ENCODE assay signal across 1 cellular context in the genomic region with DNA sequence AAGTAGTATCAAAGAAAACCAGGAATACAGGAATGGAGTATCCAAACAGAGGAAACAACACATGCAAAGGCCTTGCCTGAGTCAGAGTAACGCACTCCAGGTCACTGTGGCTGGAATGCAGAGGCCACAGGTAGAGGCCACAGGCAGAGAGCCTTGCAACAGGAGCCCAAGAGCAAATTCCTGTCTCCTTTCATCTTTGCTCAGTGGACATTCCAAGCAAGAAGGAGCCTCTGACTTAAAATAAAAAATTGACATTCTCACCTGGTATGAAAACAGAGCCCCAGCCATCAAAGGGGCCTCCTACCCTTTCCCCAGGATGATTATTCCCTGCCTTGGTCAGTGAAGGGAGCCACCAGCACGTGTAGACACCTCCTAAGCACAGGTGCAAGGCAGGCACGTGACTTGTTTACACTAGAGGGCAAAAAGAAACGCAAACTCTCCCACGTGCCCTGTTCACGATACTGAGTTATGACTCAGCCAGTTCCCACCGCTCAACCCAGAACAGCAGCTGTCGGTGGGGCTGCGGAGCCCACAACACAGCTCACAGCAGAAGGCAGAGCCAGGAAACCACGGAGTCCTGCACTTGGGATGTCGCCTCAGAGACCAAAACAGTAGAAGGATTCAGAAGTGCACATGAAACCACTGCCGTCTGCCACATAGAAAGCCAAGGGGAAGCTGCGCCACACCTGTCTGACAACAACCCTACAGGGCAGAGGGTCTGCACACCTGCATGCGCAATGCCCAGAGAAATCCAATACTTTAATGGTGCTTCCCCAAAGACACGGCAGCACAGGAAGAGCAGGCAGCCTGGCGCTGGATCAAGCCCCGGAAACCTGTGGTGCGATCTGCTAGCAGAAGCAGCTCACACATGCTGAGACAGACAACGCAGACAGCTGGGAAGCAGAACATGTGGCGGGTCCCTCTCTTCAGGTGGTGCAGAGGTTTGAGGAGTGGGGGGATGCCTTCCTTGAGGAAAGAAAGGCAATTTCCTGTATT.
TF ChIP-seq lines count a peak whose summit lies in the region.

No MANE protein-coding gene starts in this region.

TF ChIP-seq in HepG2, 621 proteins besides CTCF, POLR2A, EP300 and RAD21 (continued from another document):
- TF ChIP-seq, protein P1, sequence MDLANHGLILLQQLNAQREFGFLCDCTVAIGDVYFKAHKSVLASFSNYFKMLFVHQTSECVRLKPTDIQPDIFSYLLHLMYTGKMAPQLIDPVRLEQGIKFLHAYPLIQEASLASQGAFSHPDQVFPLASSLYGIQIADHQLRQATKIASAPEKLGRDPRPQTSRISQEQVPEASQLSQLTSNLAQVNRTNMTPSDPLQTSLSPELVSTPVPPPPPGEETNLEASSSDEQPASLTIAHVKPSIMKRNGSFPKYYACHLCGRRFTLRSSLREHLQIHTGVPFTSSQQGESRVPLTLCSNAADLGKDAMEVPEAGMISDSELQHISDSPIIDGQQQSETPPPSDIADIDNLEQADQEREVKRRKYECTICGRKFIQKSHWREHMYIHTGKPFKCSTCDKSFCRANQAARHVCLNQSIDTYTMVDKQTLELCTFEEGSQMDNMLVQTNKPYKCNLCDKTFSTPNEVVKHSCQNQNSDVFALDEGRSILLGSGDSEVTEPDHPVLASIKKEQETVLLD (CRISPR knock-in tag; IDR thresholded peaks at IDR 0.05; ENCODE audit: low read depth): no peak; the same call in 1 of the 2 replicates
- TF ChIP-seq, protein P2, sequence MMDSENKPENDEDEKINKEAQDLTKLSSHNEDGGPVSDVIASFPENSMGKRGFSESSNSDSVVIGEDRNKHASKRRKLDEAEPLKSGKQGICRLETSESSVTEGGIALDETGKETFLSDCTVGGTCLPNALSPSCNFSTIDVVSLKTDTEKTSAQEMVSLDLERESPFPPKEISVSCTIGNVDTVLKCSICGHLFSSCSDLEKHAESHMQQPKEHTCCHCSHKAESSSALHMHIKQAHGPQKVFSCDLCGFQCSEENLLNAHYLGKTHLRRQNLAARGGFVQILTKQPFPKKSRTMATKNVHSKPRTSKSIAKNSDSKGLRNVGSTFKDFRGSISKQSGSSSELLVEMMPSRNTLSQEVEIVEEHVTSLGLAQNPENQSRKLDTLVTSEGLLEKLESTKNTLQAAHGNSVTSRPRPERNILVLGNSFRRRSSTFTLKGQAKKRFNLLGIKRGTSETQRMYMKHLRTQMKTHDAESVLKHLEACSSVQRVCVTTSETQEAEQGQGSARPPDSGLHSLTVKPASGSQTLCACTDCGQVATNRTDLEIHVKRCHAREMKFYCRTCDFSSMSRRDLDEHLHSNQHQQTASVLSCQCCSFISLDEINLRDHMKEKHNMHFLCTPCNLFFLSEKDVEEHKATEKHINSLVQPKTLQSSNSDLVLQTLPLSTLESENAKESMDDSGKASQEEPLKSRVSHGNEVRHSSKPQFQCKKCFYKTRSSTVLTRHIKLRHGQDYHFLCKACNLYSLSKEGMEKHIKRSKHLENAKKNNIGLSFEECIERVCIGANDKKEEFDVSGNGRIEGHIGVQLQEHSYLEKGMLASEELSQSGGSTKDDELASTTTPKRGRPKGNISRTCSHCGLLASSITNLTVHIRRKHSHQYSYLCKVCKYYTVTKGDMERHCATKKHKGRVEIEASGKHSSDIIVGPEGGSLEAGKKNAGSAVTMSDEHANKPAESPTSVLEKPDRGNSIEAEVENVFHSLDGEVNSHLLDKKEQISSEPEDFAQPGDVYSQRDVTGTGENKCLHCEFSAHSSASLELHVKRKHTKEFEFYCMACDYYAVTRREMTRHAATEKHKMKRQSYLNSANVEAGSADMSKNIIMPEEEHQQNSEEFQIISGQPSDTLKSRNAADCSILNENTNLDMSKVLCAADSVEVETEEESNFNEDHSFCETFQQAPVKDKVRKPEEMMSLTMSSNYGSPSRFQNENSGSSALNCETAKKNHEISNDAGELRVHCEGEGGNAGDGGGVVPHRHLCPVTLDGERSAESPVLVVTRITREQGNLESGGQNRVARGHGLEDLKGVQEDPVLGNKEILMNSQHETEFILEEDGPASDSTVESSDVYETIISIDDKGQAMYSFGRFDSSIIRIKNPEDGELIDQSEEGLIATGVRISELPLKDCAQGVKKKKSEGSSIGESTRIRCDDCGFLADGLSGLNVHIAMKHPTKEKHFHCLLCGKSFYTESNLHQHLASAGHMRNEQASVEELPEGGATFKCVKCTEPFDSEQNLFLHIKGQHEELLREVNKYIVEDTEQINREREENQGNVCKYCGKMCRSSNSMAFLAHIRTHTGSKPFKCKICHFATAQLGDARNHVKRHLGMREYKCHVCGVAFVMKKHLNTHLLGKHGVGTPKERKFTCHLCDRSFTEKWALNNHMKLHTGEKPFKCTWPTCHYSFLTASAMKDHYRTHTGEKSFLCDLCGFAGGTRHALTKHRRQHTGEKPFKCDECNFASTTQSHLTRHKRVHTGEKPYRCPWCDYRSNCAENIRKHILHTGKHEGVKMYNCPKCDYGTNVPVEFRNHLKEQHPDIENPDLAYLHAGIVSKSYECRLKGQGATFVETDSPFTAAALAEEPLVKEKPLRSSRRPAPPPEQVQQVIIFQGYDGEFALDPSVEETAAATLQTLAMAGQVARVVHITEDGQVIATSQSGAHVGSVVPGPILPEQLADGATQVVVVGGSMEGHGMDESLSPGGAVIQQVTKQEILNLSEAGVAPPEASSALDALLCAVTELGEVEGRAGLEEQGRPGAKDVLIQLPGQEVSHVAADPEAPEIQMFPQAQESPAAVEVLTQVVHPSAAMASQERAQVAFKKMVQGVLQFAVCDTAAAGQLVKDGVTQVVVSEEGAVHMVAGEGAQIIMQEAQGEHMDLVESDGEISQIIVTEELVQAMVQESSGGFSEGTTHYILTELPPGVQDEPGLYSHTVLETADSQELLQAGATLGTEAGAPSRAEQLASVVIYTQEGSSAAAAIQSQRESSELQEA (CRISPR knock-in tag; IDR thresholded peaks at IDR 0.05; ENCODE audit: not compliant biosample characterization): no peak
- TF ChIP-seq ZKSCAN8 (CRISPR knock-in tag; IDR thresholded peaks at IDR 0.05; ENCODE audit: borderline replicate concordance) (peak; percentile 70; the same call in 1 of the 2 replicates), DR1 (CRISPR knock-in tag; IDR thresholded peaks at IDR 0.05) (no peak), ZNF577 (CRISPR knock-in tag; IDR thresholded peaks at IDR 0.05; ENCODE audit: borderline replicate concordance, low read depth) (no peak), ZNF510 (CRISPR knock-in tag; IDR thresholded peaks at IDR 0.05; ENCODE audit: low read depth) (no peak; the same call in 1 of the 2 replicates), NFE2 (CRISPR knock-in tag; IDR thresholded peaks at IDR 0.05) (peak; percentile 58; the same call in 1 of the 2 replicates), TCF7 (IDR thresholded peaks at IDR 0.05; ENCODE audit: low read depth) (peak; percentile 95), FOXK2 (IDR thresholded peaks at IDR 0.05) (no peak; the same call in none of the 2 replicates), SP1 (IDR thresholded peaks at IDR 0.05) (no peak), SP1 (CRISPR knock-in tag; IDR thresholded peaks at IDR 0.05) (no peak; the same call in 1 of the 2 replicates), ZNF567 (CRISPR knock-in tag; IDR thresholded peaks at IDR 0.05; ENCODE audit: borderline replicate concordance) (peak; percentile 2; the same call in 1 of the 2 replicates), YY1 (IDR thresholded peaks at IDR 0.05; ENCODE audit: insufficient read depth, insufficient replicate concordance, low read depth, low read length) (peak; percentile 10), FOXO1 (CRISPR knock-in tag; IDR thresholded peaks at IDR 0.05) (peak; percentile 92), POLR2AphosphoS2 (IDR thresholded peaks at IDR 0.05; ENCODE audit: low read depth, low read length) (no peak), ZNF777 (CRISPR knock-in tag; IDR thresholded peaks at IDR 0.05) (peak; percentile 54), NFYB (CRISPR knock-in tag; IDR thresholded peaks at IDR 0.05) (no peak)
- TF ChIP-seq, protein P3, sequence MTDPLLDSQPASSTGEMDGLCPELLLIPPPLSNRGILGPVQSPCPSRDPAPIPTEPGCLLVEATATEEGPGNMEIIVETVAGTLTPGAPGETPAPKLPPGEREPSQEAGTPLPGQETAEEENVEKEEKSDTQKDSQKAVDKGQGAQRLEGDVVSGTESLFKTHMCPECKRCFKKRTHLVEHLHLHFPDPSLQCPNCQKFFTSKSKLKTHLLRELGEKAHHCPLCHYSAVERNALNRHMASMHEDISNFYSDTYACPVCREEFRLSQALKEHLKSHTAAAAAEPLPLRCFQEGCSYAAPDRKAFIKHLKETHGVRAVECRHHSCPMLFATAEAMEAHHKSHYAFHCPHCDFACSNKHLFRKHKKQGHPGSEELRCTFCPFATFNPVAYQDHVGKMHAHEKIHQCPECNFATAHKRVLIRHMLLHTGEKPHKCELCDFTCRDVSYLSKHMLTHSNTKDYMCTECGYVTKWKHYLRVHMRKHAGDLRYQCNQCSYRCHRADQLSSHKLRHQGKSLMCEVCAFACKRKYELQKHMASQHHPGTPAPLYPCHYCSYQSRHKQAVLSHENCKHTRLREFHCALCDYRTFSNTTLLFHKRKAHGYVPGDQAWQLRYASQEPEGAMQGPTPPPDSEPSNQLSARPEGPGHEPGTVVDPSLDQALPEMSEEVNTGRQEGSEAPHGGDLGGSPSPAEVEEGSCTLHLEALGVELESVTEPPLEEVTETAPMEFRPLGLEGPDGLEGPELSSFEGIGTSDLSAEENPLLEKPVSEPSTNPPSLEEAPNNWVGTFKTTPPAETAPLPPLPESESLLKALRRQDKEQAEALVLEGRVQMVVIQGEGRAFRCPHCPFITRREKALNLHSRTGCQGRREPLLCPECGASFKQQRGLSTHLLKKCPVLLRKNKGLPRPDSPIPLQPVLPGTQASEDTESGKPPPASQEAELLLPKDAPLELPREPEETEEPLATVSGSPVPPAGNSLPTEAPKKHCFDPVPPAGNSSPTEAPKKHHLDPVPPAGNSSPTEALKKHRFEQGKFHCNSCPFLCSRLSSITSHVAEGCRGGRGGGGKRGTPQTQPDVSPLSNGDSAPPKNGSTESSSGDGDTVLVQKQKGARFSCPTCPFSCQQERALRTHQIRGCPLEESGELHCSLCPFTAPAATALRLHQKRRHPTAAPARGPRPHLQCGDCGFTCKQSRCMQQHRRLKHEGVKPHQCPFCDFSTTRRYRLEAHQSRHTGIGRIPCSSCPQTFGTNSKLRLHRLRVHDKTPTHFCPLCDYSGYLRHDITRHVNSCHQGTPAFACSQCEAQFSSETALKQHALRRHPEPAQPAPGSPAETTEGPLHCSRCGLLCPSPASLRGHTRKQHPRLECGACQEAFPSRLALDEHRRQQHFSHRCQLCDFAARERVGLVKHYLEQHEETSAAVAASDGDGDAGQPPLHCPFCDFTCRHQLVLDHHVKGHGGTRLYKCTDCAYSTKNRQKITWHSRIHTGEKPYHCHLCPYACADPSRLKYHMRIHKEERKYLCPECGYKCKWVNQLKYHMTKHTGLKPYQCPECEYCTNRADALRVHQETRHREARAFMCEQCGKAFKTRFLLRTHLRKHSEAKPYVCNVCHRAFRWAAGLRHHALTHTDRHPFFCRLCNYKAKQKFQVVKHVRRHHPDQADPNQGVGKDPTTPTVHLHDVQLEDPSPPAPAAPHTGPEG (CRISPR knock-in tag; IDR thresholded peaks at IDR 0.05): peak; percentile 81; the same call in 1 of the 2 replicates
- TF ChIP-seq, protein P4, sequence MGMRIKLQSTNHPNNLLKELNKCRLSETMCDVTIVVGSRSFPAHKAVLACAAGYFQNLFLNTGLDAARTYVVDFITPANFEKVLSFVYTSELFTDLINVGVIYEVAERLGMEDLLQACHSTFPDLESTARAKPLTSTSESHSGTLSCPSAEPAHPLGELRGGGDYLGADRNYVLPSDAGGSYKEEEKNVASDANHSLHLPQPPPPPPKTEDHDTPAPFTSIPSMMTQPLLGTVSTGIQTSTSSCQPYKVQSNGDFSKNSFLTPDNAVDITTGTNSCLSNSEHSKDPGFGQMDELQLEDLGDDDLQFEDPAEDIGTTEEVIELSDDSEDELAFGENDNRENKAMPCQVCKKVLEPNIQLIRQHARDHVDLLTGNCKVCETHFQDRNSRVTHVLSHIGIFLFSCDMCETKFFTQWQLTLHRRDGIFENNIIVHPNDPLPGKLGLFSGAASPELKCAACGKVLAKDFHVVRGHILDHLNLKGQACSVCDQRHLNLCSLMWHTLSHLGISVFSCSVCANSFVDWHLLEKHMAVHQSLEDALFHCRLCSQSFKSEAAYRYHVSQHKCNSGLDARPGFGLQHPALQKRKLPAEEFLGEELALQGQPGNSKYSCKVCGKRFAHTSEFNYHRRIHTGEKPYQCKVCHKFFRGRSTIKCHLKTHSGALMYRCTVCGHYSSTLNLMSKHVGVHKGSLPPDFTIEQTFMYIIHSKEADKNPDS (CRISPR knock-in tag; IDR thresholded peaks at IDR 0.05): peak; percentile 84
- TF ChIP-seq, protein P5, sequence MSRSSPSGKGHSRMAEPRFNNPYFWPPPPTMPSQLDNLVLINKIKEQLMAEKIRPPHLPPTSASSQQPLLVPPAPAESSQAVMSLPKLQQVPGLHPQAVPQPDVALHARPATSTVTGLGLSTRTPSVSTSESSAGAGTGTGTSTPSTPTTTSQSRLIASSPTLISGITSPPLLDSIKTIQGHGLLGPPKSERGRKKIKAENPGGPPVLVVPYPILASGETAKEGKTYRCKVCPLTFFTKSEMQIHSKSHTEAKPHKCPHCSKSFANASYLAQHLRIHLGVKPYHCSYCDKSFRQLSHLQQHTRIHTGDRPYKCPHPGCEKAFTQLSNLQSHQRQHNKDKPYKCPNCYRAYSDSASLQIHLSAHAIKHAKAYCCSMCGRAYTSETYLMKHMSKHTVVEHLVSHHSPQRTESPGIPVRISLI (CRISPR knock-in tag; IDR thresholded peaks at IDR 0.05; ENCODE audit: borderline replicate concordance): peak; percentile 60; the same call in 1 of the 2 replicates
